Comparison of ENCODE assay signal across 1 cellular context in the genomic region with DNA sequence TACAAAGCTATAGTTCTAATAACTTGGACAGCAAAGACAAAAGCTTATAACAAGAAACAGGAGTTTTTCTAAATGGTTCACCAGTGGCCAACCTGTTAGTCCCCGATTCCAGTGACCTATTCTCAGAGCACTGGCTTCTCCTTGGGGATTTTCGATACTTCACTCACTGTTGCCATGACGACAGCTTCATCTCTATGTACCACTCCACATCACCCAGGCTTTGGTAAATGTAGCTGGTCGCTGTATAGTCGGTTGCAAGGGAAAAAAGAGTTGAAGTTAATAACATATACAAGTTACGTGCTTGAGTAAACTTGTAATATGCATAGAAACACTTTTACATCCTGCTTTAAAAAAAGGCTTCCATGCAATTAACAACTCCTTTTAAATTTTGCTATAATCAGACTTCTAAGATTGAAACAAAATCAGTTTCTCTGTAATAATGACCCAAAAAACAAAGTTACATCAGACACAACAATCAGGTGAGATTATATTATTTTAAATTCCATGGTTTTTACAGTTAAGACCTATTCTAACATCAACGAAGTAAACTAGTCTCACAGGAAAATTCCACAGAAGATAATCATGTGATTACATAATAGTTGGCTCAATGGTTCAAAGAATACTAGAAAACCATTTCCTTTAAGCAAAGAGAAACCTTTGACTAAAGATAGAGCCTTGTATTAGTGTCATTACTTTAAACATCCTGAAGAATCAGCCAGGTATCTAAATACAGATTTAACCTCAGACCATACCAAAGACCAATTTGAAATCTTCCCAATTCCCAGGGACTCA.
TF ChIP-seq lines count a peak whose summit lies in the region.

No MANE protein-coding gene starts in this region.

TF ChIP-seq in IMR-90, 13 proteins besides CTCF, POLR2A, EP300 and RAD21 (continued from another document):
- TF ChIP-seq SMC3 (IDR thresholded peaks at IDR 0.05; ENCODE audit: low read depth, low read length) (no peak), NFE2L2 (IDR thresholded peaks at IDR 0.05; ENCODE audit: low read depth, low read length) (no peak), USF2 (IDR thresholded peaks at IDR 0.05; ENCODE audit: low read depth, low read length) (no peak), RFX5 (IDR thresholded peaks at IDR 0.05; ENCODE audit: low read depth, low read length) (no peak), MAFK (IDR thresholded peaks at IDR 0.05; ENCODE audit: low read depth, low read length) (no peak)
- TF ChIP-seq, protein P1, sequence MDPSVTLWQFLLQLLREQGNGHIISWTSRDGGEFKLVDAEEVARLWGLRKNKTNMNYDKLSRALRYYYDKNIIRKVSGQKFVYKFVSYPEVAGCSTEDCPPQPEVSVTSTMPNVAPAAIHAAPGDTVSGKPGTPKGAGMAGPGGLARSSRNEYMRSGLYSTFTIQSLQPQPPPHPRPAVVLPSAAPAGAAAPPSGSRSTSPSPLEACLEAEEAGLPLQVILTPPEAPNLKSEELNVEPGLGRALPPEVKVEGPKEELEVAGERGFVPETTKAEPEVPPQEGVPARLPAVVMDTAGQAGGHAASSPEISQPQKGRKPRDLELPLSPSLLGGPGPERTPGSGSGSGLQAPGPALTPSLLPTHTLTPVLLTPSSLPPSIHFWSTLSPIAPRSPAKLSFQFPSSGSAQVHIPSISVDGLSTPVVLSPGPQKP (IDR thresholded peaks at IDR 0.05; ENCODE audit: borderline replicate concordance, low read depth, low read length) = no peak
